In genomic region chr13:44954210-44954609, GRCh38 we compare ENCODE assay signal across 20 cellular contexts. TPM values are rescaled to one million over a fixed set of nuclear protein-coding genes. Genes with fewer than 3 reads are reported as not detected.
DNase-seq lines count a peak whose midpoint lies in the region; FAIRE-seq and TF ChIP-seq lines count a peak whose summit lies in the region.
"Had no signal": no experiment of that assay in that cellular context is flagged by ENCODE, and none has a peak within 500 bp of the region (broad histone marks: within the 10 kb centered on the region; RNA-seq: fewer than 3 reads in every experiment).

No MANE protein-coding gene starts in this region.

- no peaks in the 10 kb centered on the region for H3K36me3 ChIP-seq in WERI-Rb-1
- no peaks in the 10 kb centered on the region for H3K36me3 ChIP-seq in prostate gland
- no peaks in the 10 kb centered on the region for H3K36me3 ChIP-seq in vagina
- peaks cover 2% of the 10 kb centered on the region in 2 donors for H3K36me3 ChIP-seq in small intestine (ENCODE audit: control insufficient read depth in 2 of 2, insufficient read depth in 2 of 2, low read length in 2 of 2)

- H3K27me3 ChIP-seq in WERI-Rb-1 (ENCODE audit: insufficient read depth, low read depth, severe bottlenecking), result no peaks in the 10 kb centered on the region
- H3K27me3 ChIP-seq in prostate gland (replicated peaks; ENCODE audit: insufficient read depth), result no peaks in the 10 kb centered on the region
- H3K27me3 ChIP-seq in vagina, result no peaks in the 10 kb centered on the region
- H3K27me3 ChIP-seq in small intestine (ENCODE audit: control insufficient read depth in 2 of 2, insufficient read depth in 2 of 2, low read length in 2 of 2), result no peaks in the 10 kb centered on the region

- no peaks in the 10 kb centered on the region for H3K9me3 ChIP-seq in WERI-Rb-1 (ENCODE audit: severe bottlenecking)
- H3K9me3 ChIP-seq in prostate gland, result no peaks in the 10 kb centered on the region
- H3K9me3 ChIP-seq in vagina, result no peaks in the 10 kb centered on the region
- H3K9me3 ChIP-seq in small intestine (ENCODE audit: control insufficient read depth, low read depth), result no peaks in the 10 kb centered on the region
- H3K9me3 ChIP-seq: Caco-2, HAP-1 had no signal

- TF ChIP-seq CTCF in WERI-Rb-1 (IDR thresholded peaks at IDR 0.05; ENCODE audit: low read depth, low read length) (no peak), endothelial cell (IDR thresholded peaks at IDR 0.05; ENCODE audit: unreplicated experiment) (no peak), prostate gland (IDR thresholded peaks at IDR 0.05) (no peak), vagina (IDR thresholded peaks at IDR 0.05) (no peak)

- DNase-seq in WERI-Rb-1, result no peak
- no peak for DNase-seq in endothelial cell (ENCODE audit: low spot score)
- no peak for DNase-seq in prostate gland (ENCODE audit: low spot score)
- no peak for DNase-seq in cerebellar cortex (ENCODE audit: low spot score)
- DNase-seq in vagina (ENCODE audit: extremely low spot score in 2 of 2), result no peak
- DNase-seq in COR-L47 (lab: John Stamatoyannopoulos, UW), result no peak
- DNase-seq in small intestine, result no peak
- DNase-seq: C1 segment of cervical spinal cord; Caco-2; CD4-positive, alpha-beta memory T cell; DMS 273 treated with DMSO at 0.1 percent for 48 hours; DMS79; EL; GDM1; GOT3; HFFc6 had no signal

- TF ChIP-seq POLR2A in prostate gland (IDR thresholded peaks at IDR 0.05) (no peak), vagina (IDR thresholded peaks at IDR 0.05) (no peak)

- H3K27me3 Mint-ChIP-seq in endothelial cell (ENCODE audit: unreplicated experiment), result no peaks in the 10 kb centered on the region
- H3K27me3 Mint-ChIP-seq: CD4-positive, alpha-beta memory T cell had no signal

- no peak overlapping the region for H3K4me3 Mint-ChIP-seq in endothelial cell (ENCODE audit: unreplicated experiment)
- H3K4me3 Mint-ChIP-seq: CD4-positive, alpha-beta memory T cell; HFFc6 had no signal

- H3K4me1 ChIP-seq in prostate gland (replicated peaks) (peaks cover 8% of the 10 kb centered on the region), vagina (no peaks in the 10 kb centered on the region), small intestine (ENCODE audit: control insufficient read depth in 2 of 2, insufficient read depth in 1 of 2, low read depth in 1 of 2, low read length in 1 of 2) (no peaks in the 10 kb centered on the region)
- H3K4me1 ChIP-seq: Caco-2, HAP-1 had no signal

- no peaks in the 10 kb centered on the region for H3K9me3 Mint-ChIP-seq in endothelial cell (ENCODE audit: unreplicated experiment)
- H3K9me3 Mint-ChIP-seq: CD4-positive, alpha-beta memory T cell; HFFc6 had no signal

- H3K27ac ChIP-seq in WERI-Rb-1 (peak overlapping the region; percentile 37), prostate gland (peak overlapping the region; percentile 69 to 73), vagina (no peak overlapping the region), small intestine (ENCODE audit: low read depth in 1 of 2, low read length in 1 of 2) (no peak overlapping the region)

- 89% methylated on average over 6 of the region's 6 CpGs for WGBS in prostate gland
- 95 to 98% (median 98%) methylated on average over 6 of the region's 6 CpGs for WGBS in small intestine, 3 donors

- intact Hi-C loops in prostate gland (cut with DNase I), result no loop called here
- intact Hi-C loops in vagina (cut with DNase I), result no loop called here

- no peaks in the 10 kb centered on the region for H3K36me3 Mint-ChIP-seq in endothelial cell (ENCODE audit: low read depth, unreplicated experiment)

- no peak overlapping the region for H3K4me3 ChIP-seq in WERI-Rb-1 (ENCODE audit: low read depth, low read length)
- H3K4me3 ChIP-seq in prostate gland, result no peak overlapping the region
- no peak overlapping the region for H3K4me3 ChIP-seq in vagina
- H3K4me3 ChIP-seq in small intestine (ENCODE audit: low read depth in 1 of 2, low read length in 2 of 2), result no peak overlapping the region
- H3K4me3 ChIP-seq: HAP-1 had no signal

- FAIRE-seq in small intestine (lab: Jason Lieb, UNC), result no peak
- FAIRE-seq: D721Med, GM18507, H54 had no signal

- H3K4me1 Mint-ChIP-seq in endothelial cell (ENCODE audit: unreplicated experiment), result peaks cover 8% of the 10 kb centered on the region
- H3K4me1 Mint-ChIP-seq: CD4-positive, alpha-beta memory T cell had no signal

- peak overlapping the region; percentile 67 for H3K27ac Mint-ChIP-seq in endothelial cell (ENCODE audit: unreplicated experiment)
- H3K27ac Mint-ChIP-seq: HFFc6 had no signal

RNA-seq across cellular contexts. Expression of gene NUFIP1, which starts 35.1 kb away (rescaled TPM):
- total RNA-seq in endothelial cell (ENCODE audit: unreplicated experiment) (7.0 TPM), prostate gland (1 to 10 TPM; 3.5 to 6.5 TPM), vagina (2.5 TPM)
- 1 to 10 TPM; 1.3 to 2.6 (median 1.6) TPM for polyA plus RNA-seq in small intestine

RNA-seq across cellular contexts. Expression of gene GPALPP1, which starts 35.1 kb away (rescaled TPM):
- total RNA-seq in endothelial cell (ENCODE audit: unreplicated experiment) (26.1 TPM), prostate gland (10 to 100 TPM; 24.6 to 29.7 TPM), vagina (20.9 TPM)
- polyA plus RNA-seq in small intestine, result 10 to 100 TPM in 1 of 3 donors, 1 to 10 TPM in 2; 6.8 to 12.6 (median 7.4) TPM

Comparison
In these comparisons a context has a peak if more than half of its experiments do, and no peak if none do; other contexts are left out.
1. H3K27ac ChIP-seq: peak in WERI-Rb-1 (single experiment) and prostate gland (2 of 2); none in vagina (single experiment) and small intestine (0 of 2).